ENCODE assay signal across 9 cellular contexts in the genomic region with DNA sequence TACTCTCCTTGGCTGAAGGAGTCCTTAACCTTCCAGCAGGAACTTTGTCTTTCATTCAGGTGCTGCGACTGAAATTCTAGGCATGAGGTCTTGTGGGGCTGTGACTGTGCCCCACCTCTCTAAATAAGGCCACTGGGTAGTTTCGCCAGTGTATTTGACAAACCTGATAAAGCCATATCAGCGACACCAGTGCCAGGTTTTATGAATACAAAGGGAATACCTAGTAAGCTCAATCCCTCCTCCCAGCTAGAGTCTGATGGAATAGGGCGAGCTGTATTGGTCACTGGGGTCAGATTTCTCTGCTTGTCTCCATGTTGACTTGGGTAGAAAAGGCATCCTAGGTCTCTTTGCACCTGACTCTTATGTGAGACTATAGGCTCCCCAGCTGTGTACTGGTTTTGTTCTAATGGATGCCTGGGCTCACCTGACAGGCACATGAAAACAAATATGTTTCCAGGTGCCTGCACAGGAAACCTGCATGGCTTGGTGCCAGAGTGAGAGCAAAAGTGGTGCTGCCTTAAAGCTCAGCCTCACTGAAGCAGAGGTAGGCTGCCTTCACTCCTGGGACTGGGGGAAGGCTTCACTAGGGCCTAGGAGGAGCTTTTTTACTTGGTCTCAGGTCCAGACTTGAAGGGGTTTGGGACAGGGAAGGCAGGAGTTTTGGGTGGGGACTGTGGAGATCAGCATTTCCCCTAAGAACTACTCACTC. TPM values are rescaled to one million over a fixed set of nuclear protein-coding genes. Genes with fewer than 3 reads are reported as not detected.
DNase-seq lines count a peak whose midpoint lies in the region; ATAC-seq and TF ChIP-seq lines count a peak whose summit lies in the region.
"Had no signal": no experiment of that assay in that cellular context is flagged by ENCODE, and none has a peak within 500 bp of the region (broad histone marks: within the 10 kb centered on the region; RNA-seq: fewer than 3 reads in every experiment).

No MANE protein-coding gene starts in this region.

- peaks cover 29% of the 10 kb centered on the region for H3K36me3 Mint-ChIP-seq in T-cell
- H3K36me3 Mint-ChIP-seq in central memory CD8-positive, alpha-beta T cell (ENCODE audit: insufficient read depth): peaks cover 21% of the 10 kb centered on the region

- DNase-seq in DMS53 (lab: John Stamatoyannopoulos, UW) (peak; percentile 63), DMS53 treated with DMSO at 0.1 percent for 48 hours (lab: John Stamatoyannopoulos, UW; ENCODE audit: unreplicated experiment) (no peak), T-cell (peak; percentile 58 to 84 (median 76)), BE2C (no peak), NCI-H774 (lab: John Stamatoyannopoulos, UW) (no peak)
- DNase-seq in central memory CD8-positive, alpha-beta T cell (ENCODE audit: low spot score in 2 of 2): peak; percentile 31 to 32
- peak; percentile 15 for DNase-seq in stimulated activated naive CD4-positive, alpha-beta T cell treated with Interleukin-2 at 50 U/mL for 16 hours (lab: John Stamatoyannopoulos, UW)
- DNase-seq: NCI-H187 treated with DMSO at 0.1 percent for 48 hours had no signal

- H3K4me1 ChIP-seq in BE2C: peaks cover 4% of the 10 kb centered on the region; the same call in 1 of the 2 replicates

- H3K27me3 ChIP-seq in BE2C: no peaks in the 10 kb centered on the region

- ATAC-seq in T-cell (replicated peaks in 1 of 4) (peak; percentile 58 to 70 (median 64)), HG03139 (IDR thresholded peaks at IDR 0.05; ENCODE audit: unreplicated experiment) (no peak)
- no peak for ATAC-seq in central memory CD8-positive, alpha-beta T cell (replicated peaks; ENCODE audit: extremely low read depth, poor library complexity, severe bottlenecking)

- H3K9me3 ChIP-seq in BE2C: no peaks in the 10 kb centered on the region

- peak overlapping the region; percentile 50 to 80 (median 73) for H3K4me3 Mint-ChIP-seq in T-cell
- H3K4me3 Mint-ChIP-seq in central memory CD8-positive, alpha-beta T cell: peak overlapping the region; percentile 47

- TF ChIP-seq CTCF in BE2C (IDR thresholded peaks at IDR 0.05; ENCODE audit: low read depth, low read length): no peak

- CTCF ChIA-PET in T-cell (lab: Charles Lee): interaction anchor here (0.6 to 2.0 kb wide), 10 partner anchors 9 to 249 kb away, joined by 3 to 14 read pairs (median 6); partner anchors contain the start of genes SLC7A6 (in 2 of the 2), DDX28 (in 1 of the 2) and DUS2 (in 1 of the 2)

- H3K9me3 Mint-ChIP-seq in T-cell: no peaks in the 10 kb centered on the region
- no peaks in the 10 kb centered on the region for H3K9me3 Mint-ChIP-seq in central memory CD8-positive, alpha-beta T cell

- H3K4me1 Mint-ChIP-seq in T-cell: peaks cover 87 to 92% (median 87%) of the 10 kb centered on the region in 3 donors
- H3K4me1 Mint-ChIP-seq in central memory CD8-positive, alpha-beta T cell: peaks cover 45% of the 10 kb centered on the region

- H3K27me3 Mint-ChIP-seq in T-cell: no peaks in the 10 kb centered on the region
- no peaks in the 10 kb centered on the region for H3K27me3 Mint-ChIP-seq in central memory CD8-positive, alpha-beta T cell

- peak overlapping the region; percentile 98 to 100 for H3K27ac Mint-ChIP-seq in T-cell
- peak overlapping the region; percentile 42 for H3K27ac Mint-ChIP-seq in central memory CD8-positive, alpha-beta T cell (ENCODE audit: low read depth)

- H3K36me3 ChIP-seq in BE2C: peaks cover 42% of the 10 kb centered on the region

- POLR2A ChIA-PET in T-cell (lab: Charles Lee): interaction anchor here (0.6 to 1.7 kb wide), 5 partner anchors 9 to 860 kb away, joined by 4 to 12 read pairs (median 8); partner anchors contain the start of gene SLC7A6 (in 1 of the 2)

- no peak overlapping the region for H3K4me3 ChIP-seq in BE2C (ENCODE audit: low read depth, low read length)

RNA-seq across cellular contexts. Expression of gene SLC7A6, which starts 8.3 kb away (rescaled TPM):
- 100 to 1,000 TPM; 146 to 216 (median 185) TPM for total RNA-seq in T-cell
- 49.3 TPM for polyA plus RNA-seq in BE2C (2012; ENCODE audit: insufficient read depth, insufficient read length, low read depth)

RNA-seq across cellular contexts. Expression of gene PLA2G15, which starts 27.5 kb away (rescaled TPM):
- 10 to 100 TPM in 4 of 5 donors, 1 to 10 TPM in 1; 8.7 to 16.4 (median 10.9) TPM for total RNA-seq in T-cell
- 12.3 TPM for polyA plus RNA-seq in BE2C (2012; ENCODE audit: insufficient read depth, insufficient read length, low read depth)

RNA-seq across cellular contexts. Expression of gene ESRP2, which starts 36.7 kb away (rescaled TPM):
- under 1 TPM in 3 of 5 donors, not detected in 2; 0.47 to 0.79 (median 0.62) TPM for total RNA-seq in T-cell
- not detected for polyA plus RNA-seq in BE2C (2012; ENCODE audit: insufficient read depth, insufficient read length, low read depth)

RNA-seq across cellular contexts. Expression of gene SLC7A6OS, which starts 38.1 kb away (rescaled TPM):
- total RNA-seq in T-cell: 10 to 100 TPM; 42.5 to 50.3 (median 43.9) TPM
- 23.0 TPM for polyA plus RNA-seq in BE2C (2012; ENCODE audit: insufficient read depth, insufficient read length, low read depth)

RNA-seq across cellular contexts. Expression of gene PRMT7, which starts 38.2 kb away (rescaled TPM):
- total RNA-seq in T-cell: 10 to 100 TPM; 80.1 to 92.4 (median 87.2) TPM
- polyA plus RNA-seq in BE2C (2012; ENCODE audit: insufficient read depth, insufficient read length, low read depth): 67.4 TPM

Comparison
In these comparisons a context has a peak if more than half of its experiments do, and no peak if none do; other contexts are left out.
1. DNase-seq: peak in DMS53 (single experiment), T-cell (34 of 34), central memory CD8-positive, alpha-beta T cell (2 of 2) and stimulated activated naive CD4-positive, alpha-beta T cell treated with Interleukin-2 at 50 U/mL for 16 hours (single experiment); none in DMS53 treated with DMSO at 0.1 percent for 48 hours (single experiment), BE2C (single experiment) and NCI-H774 (single experiment).
2. ATAC-seq: peak in T-cell (4 of 4); none in central memory CD8-positive, alpha-beta T cell (single experiment) and HG03139 (single experiment).